ENCODE assay signal across 9 cellular contexts in the genomic region with DNA sequence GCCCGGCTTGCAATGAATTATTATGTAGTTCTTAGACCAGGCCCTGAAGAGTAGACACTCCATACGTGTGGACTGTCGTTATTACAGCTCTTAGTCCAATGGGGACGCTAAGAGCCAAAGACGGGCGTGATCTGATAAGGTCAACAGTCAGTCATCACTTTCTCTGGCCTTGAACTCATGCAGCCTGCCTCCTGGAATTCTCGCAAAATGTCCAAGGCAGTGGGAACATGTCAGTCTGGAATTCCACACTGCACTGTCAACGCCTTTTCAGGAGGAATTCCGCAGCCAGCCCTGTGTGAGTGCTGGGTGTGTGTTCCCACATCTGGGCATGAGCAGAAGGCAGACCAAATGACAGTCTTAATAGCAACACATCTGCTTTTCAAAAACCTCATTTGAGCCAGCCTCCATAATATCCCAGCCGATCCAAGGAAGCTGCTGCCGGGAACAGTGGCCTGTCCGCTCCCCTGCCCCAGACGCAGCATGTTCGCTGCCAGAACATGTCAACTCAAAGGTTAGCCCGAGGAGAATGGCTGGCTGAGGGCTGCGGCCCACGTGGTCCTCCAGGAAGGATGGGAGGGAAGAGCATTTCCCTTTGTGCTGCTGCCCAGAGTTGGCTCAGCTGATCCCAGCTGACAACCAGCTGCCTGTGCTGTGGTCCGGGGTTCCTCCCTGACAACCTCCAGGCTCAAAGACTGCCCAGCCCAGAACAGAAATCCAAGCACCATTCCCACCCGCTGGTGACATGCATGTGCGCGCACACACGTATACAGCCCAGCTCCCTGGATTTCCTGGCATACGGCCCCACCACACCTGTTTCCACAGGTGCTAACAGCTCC.
DNase-seq lines count a peak whose midpoint lies in the region; ATAC-seq and TF ChIP-seq lines count a peak whose summit lies in the region.
"Had no signal": no experiment of that assay in that cellular context is flagged by ENCODE, and none has a peak within 500 bp of the region (broad histone marks: within the 10 kb centered on the region; RNA-seq: fewer than 3 reads in every experiment).

No MANE protein-coding gene starts in this region.

- no peaks in the 10 kb centered on the region for H3K27me3 ChIP-seq in lower lobe of right lung (ENCODE audit: low read depth)
- H3K27me3 ChIP-seq in thyroid gland, result no peaks in the 10 kb centered on the region

- DNase-seq in LHCN-M2 (ENCODE audit: low read depth) (peak; percentile 20), fibroblast of the aortic adventitia (ENCODE audit: low read depth) (peak; percentile 66), lower lobe of right lung (peak; percentile 61), thyroid gland (peak; percentile 12 to 34), CD1c-positive myeloid dendritic cell (ENCODE audit: extremely low spot score) (no peak), NCI-H2029 (lab: John Stamatoyannopoulos, UW) (no peak), NCI-H446 (lab: John Stamatoyannopoulos, UW) (no peak)
- DNase-seq: amniotic stem cell had no signal

- H3K4me3 ChIP-seq in fibroblast of the aortic adventitia (ENCODE audit: low read depth, low read length) (no peak overlapping the region), lower lobe of right lung (no peak overlapping the region), thyroid gland (replicated peaks in 1 of 3) (no peak overlapping the region)

- ATAC-seq in lower lobe of right lung (peak; percentile 64 to 67), HG03108 (IDR thresholded peaks at IDR 0.05; ENCODE audit: unreplicated experiment) (no peak)

- no peak for TF ChIP-seq POLR2A in thyroid gland (IDR thresholded peaks at IDR 0.05)

- H3K36me3 ChIP-seq in lower lobe of right lung (no peaks in the 10 kb centered on the region), thyroid gland (no peaks in the 10 kb centered on the region)

- intact Hi-C loops in lower lobe of right lung (cut with DNase I), result no loop called here
- intact Hi-C loops in thyroid gland (cut with DNase I), result no loop called here

- H3K27ac ChIP-seq in lower lobe of right lung (peak overlapping the region; percentile 78), thyroid gland (peak overlapping the region in 1 of 3 donors; percentile 23)

- H3K4me1 ChIP-seq in lower lobe of right lung (peaks cover 17% of the 10 kb centered on the region), thyroid gland (no peaks in the 10 kb centered on the region)

- no peaks in the 10 kb centered on the region for H3K9me3 ChIP-seq in lower lobe of right lung
- H3K9me3 ChIP-seq in thyroid gland, result no peaks in the 10 kb centered on the region

- WGBS in thyroid gland, 2 donors, result 74 to 76% methylated on average over 15 to 23 of the region's 23 CpGs

- no peak for TF ChIP-seq CTCF in fibroblast of the aortic adventitia (IDR thresholded peaks at IDR 0.05; ENCODE audit: insufficient read depth, low read length)
- no peak for TF ChIP-seq CTCF in lower lobe of right lung (IDR thresholded peaks at IDR 0.05)
- no peak for TF ChIP-seq CTCF in thyroid gland (IDR thresholded peaks at IDR 0.05)

Comparison
In these comparisons a context has a peak if more than half of its experiments do, and no peak if none do; other contexts are left out.
1. DNase-seq: peak in LHCN-M2 (single experiment), fibroblast of the aortic adventitia (single experiment), lower lobe of right lung (single experiment) and thyroid gland (2 of 2); none in CD1c-positive myeloid dendritic cell (single experiment), NCI-H2029 (single experiment) and NCI-H446 (0 of 2).